In the genomic region with DNA sequence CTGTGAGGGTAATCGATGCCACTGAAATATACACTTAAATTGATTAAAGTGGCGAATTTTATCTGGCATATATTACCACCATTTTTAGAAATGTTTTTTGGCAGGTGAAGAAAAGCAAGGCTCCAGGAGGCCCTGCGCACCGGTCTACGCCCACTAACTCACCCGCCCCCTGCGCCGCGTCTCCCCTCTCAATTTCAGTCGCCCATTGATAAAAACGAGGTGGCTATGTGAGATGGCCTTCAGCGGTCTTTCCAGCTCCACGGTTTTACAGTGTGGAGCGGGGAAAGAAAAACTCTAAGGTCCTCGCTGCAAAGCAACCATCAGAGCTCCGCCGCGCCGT, we compare ENCODE assay signal across 7 cellular contexts. TPM values are rescaled to one million over a fixed set of nuclear protein-coding genes. Genes with fewer than 3 reads are reported as not detected.
DNase-seq lines count a peak whose midpoint lies in the region; ATAC-seq and TF ChIP-seq lines count a peak whose summit lies in the region.

No MANE protein-coding gene starts in this region.

- WGBS in adrenal gland, 4 donors = 1 to 3% (median 1%) methylated on average over 13 to 19 of the region's 19 CpGs

- DNase-seq in adrenal gland (no peak), left lobe of liver (ENCODE audit: low spot score) (no peak), tibial artery (no peak), posterior cingulate gyrus (no peak)
- DNase-seq in NK-92 treated with Interleukin-12 subunit alpha and Interleukin-12 subunit beta, amount 100 ng/mL, for 24 hours (lab: John Stamatoyannopoulos, UW) = no peak

- ATAC-seq in GM19397 (IDR thresholded peaks at IDR 0.05; ENCODE audit: unreplicated experiment) = peak; percentile 29
- peak; percentile 34 for ATAC-seq in HG03135 (IDR thresholded peaks at IDR 0.05; ENCODE audit: unreplicated experiment)
- ATAC-seq in left lobe of liver = peak; percentile 11

- no peak for TF ChIP-seq POLR2A in adrenal gland (IDR thresholded peaks at IDR 0.05)

- intact Hi-C loops in adrenal gland (cut with DNase I) = no loop called here
- intact Hi-C loops in tibial artery (cut with DNase I; ENCODE audit: low total_unique reads) = no loop called here
- intact Hi-C loops in posterior cingulate gyrus (cut with DNase I) = no loop called here

- TF ChIP-seq CTCF in adrenal gland (IDR thresholded peaks at IDR 0.05) = peak in 1 of 6 experiments; percentile 3
- no peak for TF ChIP-seq CTCF in tibial artery (IDR thresholded peaks at IDR 0.05)

- peak overlapping the region; percentile 2 to 67 (median 36) for H3K4me3 ChIP-seq in adrenal gland
- H3K4me3 ChIP-seq in tibial artery = peak overlapping the region; percentile 68 to 86

- H3K36me3 ChIP-seq in adrenal gland (replicated peaks in 1 of 2) = no peaks in the 10 kb centered on the region
- H3K36me3 ChIP-seq in tibial artery = no peaks in the 10 kb centered on the region

- peaks cover 6 to 29% of the 10 kb centered on the region in 2 donors for H3K4me1 ChIP-seq in adrenal gland (replicated peaks in 1 of 2)
- peaks cover 0 to 17% (median 9%) of the 10 kb centered on the region in 4 donors for H3K4me1 ChIP-seq in tibial artery

- H3K27me3 ChIP-seq in adrenal gland = no peaks in the 10 kb centered on the region
- H3K27me3 ChIP-seq in tibial artery = no peaks in the 10 kb centered on the region

- H3K27ac ChIP-seq in adrenal gland = peak overlapping the region; percentile 86 to 94 (median 88)
- H3K27ac ChIP-seq in tibial artery = peak overlapping the region; percentile 77 to 79

- H3K9me3 ChIP-seq in adrenal gland (replicated peaks in 1 of 3) (no peaks in the 10 kb centered on the region), tibial artery (no peaks in the 10 kb centered on the region)

RNA-seq across cellular contexts. Expression of gene AQP11, which starts 0.6 kb away (rescaled TPM):
- total RNA-seq in adrenal gland = 10 to 100 TPM; 11.6 to 57.1 (median 21.6) TPM
- 10 to 100 TPM in 1 of 3 donors, 1 to 10 TPM in 2; 1.9 to 43.4 (median 2.6) TPM for polyA plus RNA-seq in adrenal gland
- 13.1 TPM for total RNA-seq in left lobe of liver

RNA-seq across cellular contexts. Expression of gene CLNS1A, which starts 48.4 kb away (rescaled TPM):
- total RNA-seq in adrenal gland (100 to 1,000 TPM in 6 of 8 donors, 10 to 100 TPM in 2; 43.7 to 155 (median 128) TPM), left lobe of liver (41.3 TPM)
- 100 to 1,000 TPM in 1 of 3 donors, 10 to 100 TPM in 2; 66.4 to 176 (median 72.5) TPM for polyA plus RNA-seq in adrenal gland
